Comparison of ENCODE assay signal across 1 cellular context in the genomic region with DNA sequence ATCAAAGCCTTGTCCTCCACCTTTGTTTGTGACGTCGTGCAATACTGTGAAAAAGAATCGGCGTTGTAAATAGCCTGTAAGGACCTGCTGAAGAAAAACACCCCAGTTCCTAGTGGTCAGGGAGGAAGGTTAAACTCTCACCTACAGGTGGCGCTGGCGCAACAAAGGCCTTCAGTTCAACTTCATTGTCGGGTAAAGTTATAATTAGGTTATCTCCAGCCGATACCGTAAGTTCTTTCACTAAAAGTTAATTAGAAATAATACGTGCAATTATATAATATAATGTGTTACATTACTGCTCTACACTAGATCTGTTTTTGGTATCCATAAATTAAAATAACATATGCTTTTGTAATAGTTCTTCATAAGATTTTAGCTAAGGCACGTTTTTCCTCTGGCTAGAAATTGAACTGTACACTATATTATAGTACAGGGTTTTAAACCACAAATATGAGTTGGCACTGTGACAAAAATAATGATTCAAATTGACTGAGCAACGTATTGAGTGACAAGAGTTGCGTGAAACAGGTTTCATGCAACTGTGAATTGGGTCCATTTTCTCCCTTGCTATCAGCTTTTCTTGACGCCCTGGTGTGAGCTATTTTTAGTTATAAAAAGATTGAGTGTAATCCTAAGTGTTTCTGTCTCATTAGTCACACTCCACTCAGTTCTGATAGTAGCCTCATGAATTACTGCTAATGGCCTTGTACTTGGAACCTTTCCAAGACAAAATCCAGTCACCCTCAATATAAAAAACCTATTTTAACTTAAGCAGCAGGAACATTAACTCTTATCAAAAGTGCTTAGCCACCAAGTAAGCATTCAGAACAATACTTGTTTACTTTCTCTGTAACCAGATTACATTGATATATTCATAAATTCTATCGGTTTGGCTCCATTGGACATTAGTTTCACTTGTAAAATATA.
TF ChIP-seq lines count a peak whose summit lies in the region.

No MANE protein-coding gene starts in this region.

TF ChIP-seq in HEK293, 187 proteins besides CTCF, POLR2A, EP300 and RAD21 (continued from another document):
- 0 out of 2 replicates have a peak, but pooled peaks have one; percentile 32 for TF ChIP-seq ZNF2 (tag by site-specific recombination; IDR thresholded peaks at IDR 0.05)
- TF ChIP-seq, protein P1, sequence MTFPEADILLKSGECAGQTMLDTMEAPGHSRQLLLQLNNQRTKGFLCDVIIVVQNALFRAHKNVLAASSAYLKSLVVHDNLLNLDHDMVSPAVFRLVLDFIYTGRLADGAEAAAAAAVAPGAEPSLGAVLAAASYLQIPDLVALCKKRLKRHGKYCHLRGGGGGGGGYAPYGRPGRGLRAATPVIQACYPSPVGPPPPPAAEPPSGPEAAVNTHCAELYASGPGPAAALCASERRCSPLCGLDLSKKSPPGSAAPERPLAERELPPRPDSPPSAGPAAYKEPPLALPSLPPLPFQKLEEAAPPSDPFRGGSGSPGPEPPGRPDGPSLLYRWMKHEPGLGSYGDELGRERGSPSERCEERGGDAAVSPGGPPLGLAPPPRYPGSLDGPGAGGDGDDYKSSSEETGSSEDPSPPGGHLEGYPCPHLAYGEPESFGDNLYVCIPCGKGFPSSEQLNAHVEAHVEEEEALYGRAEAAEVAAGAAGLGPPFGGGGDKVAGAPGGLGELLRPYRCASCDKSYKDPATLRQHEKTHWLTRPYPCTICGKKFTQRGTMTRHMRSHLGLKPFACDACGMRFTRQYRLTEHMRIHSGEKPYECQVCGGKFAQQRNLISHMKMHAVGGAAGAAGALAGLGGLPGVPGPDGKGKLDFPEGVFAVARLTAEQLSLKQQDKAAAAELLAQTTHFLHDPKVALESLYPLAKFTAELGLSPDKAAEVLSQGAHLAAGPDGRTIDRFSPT (tag by site-specific recombination; IDR thresholded peaks at IDR 0.05) = peak; percentile 83
- no peak for TF ChIP-seq ZFP41 (tag by site-specific recombination; IDR thresholded peaks at IDR 0.05; ENCODE audit: borderline replicate concordance)
- TF ChIP-seq ZNF324 (tag by site-specific recombination; IDR thresholded peaks at IDR 0.05) = peak; percentile 93
- TF ChIP-seq TRIM28 (IDR thresholded peaks at IDR 0.05; ENCODE audit: borderline replicate concordance, low read length) = peak; percentile 93
- TF ChIP-seq ZNF24 (tag by site-specific recombination; IDR thresholded peaks at IDR 0.05) = peak; percentile 88
- peak; percentile 77 for TF ChIP-seq ZBTB17 (tag by site-specific recombination; IDR thresholded peaks at IDR 0.05)
- peak; percentile 88 for TF ChIP-seq ZNF184 (tag by site-specific recombination; IDR thresholded peaks at IDR 0.05)
- TF ChIP-seq GLI2 (tag by site-specific recombination; IDR thresholded peaks at IDR 0.05; ENCODE audit: borderline replicate concordance, low read depth) = peak; percentile 96
- peak; percentile 50 for TF ChIP-seq ZNF423 (tag by site-specific recombination; IDR thresholded peaks at IDR 0.05)
- TF ChIP-seq, protein P2, sequence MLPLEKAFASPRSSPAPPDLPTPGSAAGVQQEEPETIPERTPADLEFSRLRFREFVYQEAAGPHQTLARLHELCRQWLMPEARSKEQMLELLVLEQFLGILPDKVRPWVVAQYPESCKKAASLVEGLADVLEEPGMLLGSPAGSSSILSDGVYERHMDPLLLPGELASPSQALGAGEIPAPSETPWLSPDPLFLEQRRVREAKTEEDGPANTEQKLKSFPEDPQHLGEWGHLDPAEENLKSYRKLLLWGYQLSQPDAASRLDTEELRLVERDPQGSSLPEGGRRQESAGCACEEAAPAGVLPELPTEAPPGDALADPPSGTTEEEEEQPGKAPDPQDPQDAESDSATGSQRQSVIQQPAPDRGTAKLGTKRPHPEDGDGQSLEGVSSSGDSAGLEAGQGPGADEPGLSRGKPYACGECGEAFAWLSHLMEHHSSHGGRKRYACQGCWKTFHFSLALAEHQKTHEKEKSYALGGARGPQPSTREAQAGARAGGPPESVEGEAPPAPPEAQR (tag by site-specific recombination; IDR thresholded peaks at IDR 0.05) = peak; percentile 53; the same call in 1 of the 2 replicates
- TF ChIP-seq, protein P3, sequence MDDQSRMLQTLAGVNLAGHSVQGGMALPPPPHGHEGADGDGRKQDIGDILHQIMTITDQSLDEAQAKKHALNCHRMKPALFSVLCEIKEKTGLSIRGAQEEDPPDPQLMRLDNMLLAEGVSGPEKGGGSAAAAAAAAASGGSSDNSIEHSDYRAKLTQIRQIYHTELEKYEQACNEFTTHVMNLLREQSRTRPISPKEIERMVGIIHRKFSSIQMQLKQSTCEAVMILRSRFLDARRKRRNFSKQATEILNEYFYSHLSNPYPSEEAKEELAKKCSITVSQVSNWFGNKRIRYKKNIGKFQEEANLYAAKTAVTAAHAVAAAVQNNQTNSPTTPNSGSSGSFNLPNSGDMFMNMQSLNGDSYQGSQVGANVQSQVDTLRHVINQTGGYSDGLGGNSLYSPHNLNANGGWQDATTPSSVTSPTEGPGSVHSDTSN (CRISPR knock-in tag; IDR thresholded peaks at IDR 0.05) = no peak
- peak; percentile 92 for TF ChIP-seq ZNF660 (tag by site-specific recombination; IDR thresholded peaks at IDR 0.05)
- peak; percentile 91 for TF ChIP-seq IKZF3 (tag by site-specific recombination; IDR thresholded peaks at IDR 0.05)
- peak; percentile 57; the same call in 1 of the 2 replicates for TF ChIP-seq SCRT1 (tag by site-specific recombination; IDR thresholded peaks at IDR 0.05; ENCODE audit: borderline replicate concordance)
- TF ChIP-seq, protein P4, sequence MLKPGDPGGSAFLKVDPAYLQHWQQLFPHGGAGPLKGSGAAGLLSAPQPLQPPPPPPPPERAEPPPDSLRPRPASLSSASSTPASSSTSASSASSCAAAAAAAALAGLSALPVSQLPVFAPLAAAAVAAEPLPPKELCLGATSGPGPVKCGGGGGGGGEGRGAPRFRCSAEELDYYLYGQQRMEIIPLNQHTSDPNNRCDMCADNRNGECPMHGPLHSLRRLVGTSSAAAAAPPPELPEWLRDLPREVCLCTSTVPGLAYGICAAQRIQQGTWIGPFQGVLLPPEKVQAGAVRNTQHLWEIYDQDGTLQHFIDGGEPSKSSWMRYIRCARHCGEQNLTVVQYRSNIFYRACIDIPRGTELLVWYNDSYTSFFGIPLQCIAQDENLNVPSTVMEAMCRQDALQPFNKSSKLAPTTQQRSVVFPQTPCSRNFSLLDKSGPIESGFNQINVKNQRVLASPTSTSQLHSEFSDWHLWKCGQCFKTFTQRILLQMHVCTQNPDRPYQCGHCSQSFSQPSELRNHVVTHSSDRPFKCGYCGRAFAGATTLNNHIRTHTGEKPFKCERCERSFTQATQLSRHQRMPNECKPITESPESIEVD (tag by site-specific recombination; IDR thresholded peaks at IDR 0.05) = peak; percentile 99
- TF ChIP-seq, protein P5, sequence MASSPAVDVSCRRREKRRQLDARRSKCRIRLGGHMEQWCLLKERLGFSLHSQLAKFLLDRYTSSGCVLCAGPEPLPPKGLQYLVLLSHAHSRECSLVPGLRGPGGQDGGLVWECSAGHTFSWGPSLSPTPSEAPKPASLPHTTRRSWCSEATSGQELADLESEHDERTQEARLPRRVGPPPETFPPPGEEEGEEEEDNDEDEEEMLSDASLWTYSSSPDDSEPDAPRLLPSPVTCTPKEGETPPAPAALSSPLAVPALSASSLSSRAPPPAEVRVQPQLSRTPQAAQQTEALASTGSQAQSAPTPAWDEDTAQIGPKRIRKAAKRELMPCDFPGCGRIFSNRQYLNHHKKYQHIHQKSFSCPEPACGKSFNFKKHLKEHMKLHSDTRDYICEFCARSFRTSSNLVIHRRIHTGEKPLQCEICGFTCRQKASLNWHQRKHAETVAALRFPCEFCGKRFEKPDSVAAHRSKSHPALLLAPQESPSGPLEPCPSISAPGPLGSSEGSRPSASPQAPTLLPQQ (tag by site-specific recombination; IDR thresholded peaks at IDR 0.05) = peak; percentile 76; the same call in 1 of the 2 replicates
- TF ChIP-seq ZXDB (tag by site-specific recombination; IDR thresholded peaks at IDR 0.05) = peak; percentile 89
- TF ChIP-seq, protein P6, sequence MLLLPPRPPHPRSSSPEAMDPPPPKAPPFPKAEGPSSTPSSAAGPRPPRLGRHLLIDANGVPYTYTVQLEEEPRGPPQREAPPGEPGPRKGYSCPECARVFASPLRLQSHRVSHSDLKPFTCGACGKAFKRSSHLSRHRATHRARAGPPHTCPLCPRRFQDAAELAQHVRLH (tag by site-specific recombination; IDR thresholded peaks at IDR 0.05) = peak; percentile 86
- no peak for TF ChIP-seq YY2 (tag by site-specific recombination; IDR thresholded peaks at IDR 0.05)
- peak; percentile 84; the same call in 1 of the 2 replicates for TF ChIP-seq OVOL3 (tag by site-specific recombination; IDR thresholded peaks at IDR 0.05)
- TF ChIP-seq KLF9 (tag by site-specific recombination; IDR thresholded peaks at IDR 0.05; ENCODE audit: low read depth) = peak; percentile 45; the same call in 1 of the 2 replicates
- TF ChIP-seq, protein P7, sequence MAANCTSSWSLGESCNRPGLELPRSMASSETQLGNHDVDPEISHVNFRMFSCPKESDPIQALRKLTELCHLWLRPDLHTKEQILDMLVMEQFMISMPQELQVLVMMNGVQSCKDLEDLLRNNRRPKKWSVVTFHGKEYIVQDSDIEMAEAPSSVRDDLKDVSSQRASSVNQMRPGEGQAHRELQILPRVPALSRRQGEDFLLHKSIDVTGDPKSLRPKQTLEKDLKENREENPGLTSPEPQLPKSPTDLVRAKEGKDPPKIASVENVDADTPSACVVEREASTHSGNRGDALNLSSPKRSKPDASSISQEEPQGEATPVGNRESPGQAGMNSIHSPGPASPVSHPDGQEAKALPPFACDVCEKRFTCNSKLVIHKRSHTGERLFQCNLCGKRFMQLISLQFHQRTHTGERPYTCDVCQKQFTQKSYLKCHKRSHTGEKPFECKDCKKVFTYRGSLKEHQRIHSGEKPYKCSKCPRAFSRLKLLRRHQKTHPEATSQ (tag by site-specific recombination; IDR thresholded peaks at IDR 0.05) = 0 out of 2 replicates have a peak, but pooled peaks have one; percentile 68
- peak; percentile 14; the same call in 1 of the 2 replicates for TF ChIP-seq ZNF394 (tag by site-specific recombination; IDR thresholded peaks at IDR 0.05; ENCODE audit: borderline replicate concordance)
- peak; percentile 80; the same call in 1 of the 2 replicates for TF ChIP-seq ZBTB21 (tag by site-specific recombination; IDR thresholded peaks at IDR 0.05)
- TF ChIP-seq ZNF596 (tag by site-specific recombination; IDR thresholded peaks at IDR 0.05) = peak; percentile 58
- peak; percentile 80; the same call in 1 of the 2 replicates for TF ChIP-seq ZSCAN23 (tag by site-specific recombination; IDR thresholded peaks at IDR 0.05)
- TF ChIP-seq, protein P8, sequence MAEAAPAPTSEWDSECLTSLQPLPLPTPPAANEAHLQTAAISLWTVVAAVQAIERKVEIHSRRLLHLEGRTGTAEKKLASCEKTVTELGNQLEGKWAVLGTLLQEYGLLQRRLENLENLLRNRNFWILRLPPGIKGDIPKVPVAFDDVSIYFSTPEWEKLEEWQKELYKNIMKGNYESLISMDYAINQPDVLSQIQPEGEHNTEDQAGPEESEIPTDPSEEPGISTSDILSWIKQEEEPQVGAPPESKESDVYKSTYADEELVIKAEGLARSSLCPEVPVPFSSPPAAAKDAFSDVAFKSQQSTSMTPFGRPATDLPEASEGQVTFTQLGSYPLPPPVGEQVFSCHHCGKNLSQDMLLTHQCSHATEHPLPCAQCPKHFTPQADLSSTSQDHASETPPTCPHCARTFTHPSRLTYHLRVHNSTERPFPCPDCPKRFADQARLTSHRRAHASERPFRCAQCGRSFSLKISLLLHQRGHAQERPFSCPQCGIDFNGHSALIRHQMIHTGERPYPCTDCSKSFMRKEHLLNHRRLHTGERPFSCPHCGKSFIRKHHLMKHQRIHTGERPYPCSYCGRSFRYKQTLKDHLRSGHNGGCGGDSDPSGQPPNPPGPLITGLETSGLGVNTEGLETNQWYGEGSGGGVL (tag by site-specific recombination; IDR thresholded peaks at IDR 0.05) = peak; percentile 67
- TF ChIP-seq ZNF391 (tag by site-specific recombination; IDR thresholded peaks at IDR 0.05; ENCODE audit: borderline replicate concordance, low read depth) = peak; percentile 93; the same call in 1 of the 2 replicates
- TF ChIP-seq KLF7 (tag by site-specific recombination; IDR thresholded peaks at IDR 0.05; ENCODE audit: borderline replicate concordance) = peak; percentile 65; the same call in 1 of the 2 replicates
- TF ChIP-seq, protein P9, sequence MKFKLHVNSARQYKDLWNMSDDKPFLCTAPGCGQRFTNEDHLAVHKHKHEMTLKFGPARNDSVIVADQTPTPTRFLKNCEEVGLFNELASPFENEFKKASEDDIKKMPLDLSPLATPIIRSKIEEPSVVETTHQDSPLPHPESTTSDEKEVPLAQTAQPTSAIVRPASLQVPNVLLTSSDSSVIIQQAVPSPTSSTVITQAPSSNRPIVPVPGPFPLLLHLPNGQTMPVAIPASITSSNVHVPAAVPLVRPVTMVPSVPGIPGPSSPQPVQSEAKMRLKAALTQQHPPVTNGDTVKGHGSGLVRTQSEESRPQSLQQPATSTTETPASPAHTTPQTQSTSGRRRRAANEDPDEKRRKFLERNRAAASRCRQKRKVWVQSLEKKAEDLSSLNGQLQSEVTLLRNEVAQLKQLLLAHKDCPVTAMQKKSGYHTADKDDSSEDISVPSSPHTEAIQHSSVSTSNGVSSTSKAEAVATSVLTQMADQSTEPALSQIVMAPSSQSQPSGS (tag by site-specific recombination; IDR thresholded peaks at IDR 0.05; ENCODE audit: low read depth) = peak; percentile 31; the same call in 1 of the 2 replicates
- no peak for TF ChIP-seq ZNF146 (tag by site-specific recombination; IDR thresholded peaks at IDR 0.05)
- TF ChIP-seq ZNF544 (tag by site-specific recombination; IDR thresholded peaks at IDR 0.05) = no peak
- TF ChIP-seq ZNF530 (tag by site-specific recombination; IDR thresholded peaks at IDR 0.05; ENCODE audit: low read depth) = no peak
